8 cellular contexts compared by ENCODE assay signal in genomic region chr7:35695628-35695888, GRCh38. TPM values are rescaled to one million over a fixed set of nuclear protein-coding genes. Genes with fewer than 3 reads are reported as not detected.
A peak's percentile ranks its signal among the peaks of the same experiment; 100 is the strongest.
DNase-seq lines count a peak whose midpoint lies in the region; ATAC-seq and TF ChIP-seq lines count a peak whose summit lies in the region.

No MANE protein-coding gene starts in this region.

- H3K4me3 ChIP-seq in cardiac fibroblast (replicated peaks in 1 of 2; ENCODE audit: low read depth in 2 of 2, low read length in 2 of 2): peak overlapping the region; percentile 87 to 89

- DNase-seq in NCI-H2227 treated with DMSO at 0.1 percent for 48 hours (lab: John Stamatoyannopoulos, UW): peak; percentile 23
- peak in 1 of 2 donors; percentile 15 for DNase-seq in cardiac fibroblast (ENCODE audit: low read depth in 2 of 2)
- DNase-seq in myocyte (ENCODE audit: low read depth): peak; percentile 32
- no peak for DNase-seq in DMS153 (lab: John Stamatoyannopoulos, UW)
- DNase-seq in AG20443 (ENCODE audit: low spot score): no peak

- TF ChIP-seq CTCF in cardiac fibroblast (IDR thresholded peaks at IDR 0.05; ENCODE audit: low read depth, low read length): no peak

- ATAC-seq in GM19043 (IDR thresholded peaks at IDR 0.05; ENCODE audit: low read depth, unreplicated experiment): peak; percentile 2
- no peak for ATAC-seq in GM21447 (IDR thresholded peaks at IDR 0.05; ENCODE audit: unreplicated experiment)
- ATAC-seq in HG02642 (IDR thresholded peaks at IDR 0.05; ENCODE audit: poor library complexity, unreplicated experiment): no peak

RNA-seq across cellular contexts. Expression of gene HERPUD2, which starts 0.6 kb away (rescaled TPM):
- total RNA-seq in myocyte: 24.6 and 25.2 TPM in 2 replicates
- polyA plus RNA-seq in myocyte (2012): 24.2 TPM

Comparison
In these comparisons a context has a peak if more than half of its experiments do, and no peak if none do; other contexts are left out.
1. DNase-seq: peak in NCI-H2227 treated with DMSO at 0.1 percent for 48 hours (single experiment) and myocyte (single experiment); none in DMS153 (single experiment) and AG20443 (single experiment).